In the genomic region with DNA sequence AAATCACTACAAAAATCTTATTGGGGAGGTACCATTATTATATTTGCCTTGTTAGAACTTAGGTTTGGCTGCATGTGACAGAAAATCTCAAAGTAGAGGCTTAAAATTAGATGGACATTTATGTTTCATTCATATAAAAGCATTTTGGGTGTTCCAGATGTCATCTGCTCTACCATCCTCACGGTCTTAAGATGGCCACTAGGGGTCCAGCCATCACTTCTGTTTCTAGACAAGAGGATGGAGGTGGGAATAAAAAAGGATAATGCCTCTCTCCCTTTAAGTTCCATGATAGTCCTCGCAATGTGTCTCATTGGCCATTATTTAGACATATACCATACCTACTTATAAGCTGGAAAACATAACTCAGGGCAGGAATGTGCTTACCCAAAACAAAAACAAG, we compare ENCODE assay signal across 13 cellular contexts.
DNase-seq lines count a peak whose midpoint lies in the region; ATAC-seq and TF ChIP-seq lines count a peak whose summit lies in the region.
"Had no signal": no experiment of that assay in that cellular context is flagged by ENCODE, and none has a peak within 500 bp of the region (broad histone marks: within the 10 kb centered on the region; RNA-seq: fewer than 3 reads in every experiment).

No MANE protein-coding gene starts in this region.

- no peak for ATAC-seq in HG03175 (IDR thresholded peaks at IDR 0.05; ENCODE audit: unreplicated experiment)

- DNase-seq in ACHN (peak; percentile 1), RPMI8226 (peak; percentile 15), fibroblast of villous mesenchyme (ENCODE audit: low read depth) (peak; percentile 15), coronary artery (ENCODE audit: low spot score) (no peak), HuH-7.5 (ENCODE audit: low spot score) (no peak), NCI-H774 (lab: John Stamatoyannopoulos, UW) (no peak)
- DNase-seq: CD4-positive, CD25-positive, alpha-beta regulatory T cell; NCI-H1092; NK-92 treated with Interleukin-12 subunit alpha and Interleukin-12 subunit beta, amount 100 ng/mL, for 24 hours; stimulated activated CD4-positive, alpha-beta T cell treated with anti-CD3 and anti-CD28 coated beads, Interleukin-15, amount 100 ng/mL, for 24 hours; stimulated activated naive CD4-positive, alpha-beta T cell treated with Interleukin-2 at 50 U/mL for 16 hours had no signal

- in situ Hi-C loops in ACHN (cut with HindIII; ENCODE audit: low pct_ligation_motif_present, low pct_unique_long_range_greater_than_20kb, low sequenced_read_pairs) = no loop called here

- no peak overlapping the region for H3K4me3 ChIP-seq in GM12875 (ENCODE audit: low read depth, low read length)
- no peak overlapping the region for H3K4me3 ChIP-seq in fibroblast of villous mesenchyme (ENCODE audit: low read depth, low read length)
- no peak overlapping the region for H3K4me3 ChIP-seq in coronary artery

- no peak overlapping the region for H3K27ac ChIP-seq in coronary artery

- peak; percentile 28; the same call in 1 of the 2 replicates for TF ChIP-seq CTCF in GM12875 (IDR thresholded peaks at IDR 0.05; ENCODE audit: borderline replicate concordance, insufficient read depth, low read depth, low read length)
- peak; percentile 25 for TF ChIP-seq CTCF in fibroblast of villous mesenchyme (IDR thresholded peaks at IDR 0.05; ENCODE audit: insufficient read depth, low read depth, low read length)
- TF ChIP-seq CTCF in coronary artery (IDR thresholded peaks at IDR 0.05) = no peak

Comparison
In these comparisons a context has a peak if more than half of its experiments do, and no peak if none do; other contexts are left out.
1. DNase-seq: peak in ACHN (single experiment), RPMI8226 (single experiment) and fibroblast of villous mesenchyme (single experiment); none in coronary artery (single experiment), HuH-7.5 (single experiment) and NCI-H774 (single experiment).